Comparison of ENCODE assay signal across 8 cellular contexts in genomic region chr9:34665109-34665380, GRCh38.
A peak's percentile ranks its signal among the peaks of the same experiment; 100 is the strongest.
DNase-seq lines count a peak whose midpoint lies in the region; ATAC-seq, FAIRE-seq and TF ChIP-seq lines count a peak whose summit lies in the region.

No MANE protein-coding gene starts in this region.

- peaks cover 28% of the 10 kb centered on the region for H3K4me1 ChIP-seq in adipocyte (ENCODE audit: control insufficient read depth, insufficient read depth, low read length)

- H3K9me3 Mint-ChIP-seq in memory B cell, result peaks cover 8% of the 10 kb centered on the region

- ATAC-seq in HG02759 (IDR thresholded peaks at IDR 0.05; ENCODE audit: unreplicated experiment) (peak; percentile 21), memory B cell (ENCODE audit: low read depth) (peak; percentile 4)

- no peaks in the 10 kb centered on the region for H3K27me3 Mint-ChIP-seq in memory B cell

- H3K4me1 Mint-ChIP-seq in memory B cell, result peaks cover 12% of the 10 kb centered on the region

- peaks cover 15% of the 10 kb centered on the region for H3K36me3 Mint-ChIP-seq in memory B cell

- H3K4me3 Mint-ChIP-seq in memory B cell, result peak overlapping the region; percentile 95

- DNase-seq in GM12864 (ENCODE audit: low read depth) (no peak), adipocyte (ENCODE audit: low read depth) (no peak), memory B cell (ENCODE audit: low spot score in 2 of 2) (no peak), NCI-H2029 treated with DMSO at 0.1 percent for 48 hours (lab: John Stamatoyannopoulos, UW) (no peak), HTR-8/SVneo (ENCODE audit: insufficient read length, low spot score) (no peak), NCI-H2081 (lab: John Stamatoyannopoulos, UW) (no peak), NCI-H187 treated with DMSO at 0.1 percent for 48 hours (lab: John Stamatoyannopoulos, UW) (no peak)

- H3K27ac Mint-ChIP-seq in memory B cell, result peak overlapping the region; percentile 95

- no peak for FAIRE-seq in HTR-8/SVneo (lab: Jason Lieb, UNC)

- H3K4me3 ChIP-seq in GM12864 (ENCODE audit: low read depth, low read length) (peak overlapping the region; percentile 56), adipocyte (ENCODE audit: low read length) (peak overlapping the region; percentile 84)

- no peak for TF ChIP-seq CTCF in GM12864 (IDR thresholded peaks at IDR 0.05; ENCODE audit: low read depth, low read length, missing control alignments)

- no peaks in the 10 kb centered on the region for H3K27me3 ChIP-seq in adipocyte (replicated peaks; ENCODE audit: control insufficient read depth, insufficient read depth, low read length)

- H3K9ac ChIP-seq in adipocyte (ENCODE audit: low read length), result peak overlapping the region; percentile 94

- H3K9me3 ChIP-seq in adipocyte (ENCODE audit: control insufficient read depth, low read length), result no peaks in the 10 kb centered on the region

- peaks cover 9% of the 10 kb centered on the region for H3K36me3 ChIP-seq in adipocyte (ENCODE audit: control insufficient read depth, insufficient read depth, low read length, severe bottlenecking)
